11 cellular contexts compared by ENCODE assay signal in the genomic region with DNA sequence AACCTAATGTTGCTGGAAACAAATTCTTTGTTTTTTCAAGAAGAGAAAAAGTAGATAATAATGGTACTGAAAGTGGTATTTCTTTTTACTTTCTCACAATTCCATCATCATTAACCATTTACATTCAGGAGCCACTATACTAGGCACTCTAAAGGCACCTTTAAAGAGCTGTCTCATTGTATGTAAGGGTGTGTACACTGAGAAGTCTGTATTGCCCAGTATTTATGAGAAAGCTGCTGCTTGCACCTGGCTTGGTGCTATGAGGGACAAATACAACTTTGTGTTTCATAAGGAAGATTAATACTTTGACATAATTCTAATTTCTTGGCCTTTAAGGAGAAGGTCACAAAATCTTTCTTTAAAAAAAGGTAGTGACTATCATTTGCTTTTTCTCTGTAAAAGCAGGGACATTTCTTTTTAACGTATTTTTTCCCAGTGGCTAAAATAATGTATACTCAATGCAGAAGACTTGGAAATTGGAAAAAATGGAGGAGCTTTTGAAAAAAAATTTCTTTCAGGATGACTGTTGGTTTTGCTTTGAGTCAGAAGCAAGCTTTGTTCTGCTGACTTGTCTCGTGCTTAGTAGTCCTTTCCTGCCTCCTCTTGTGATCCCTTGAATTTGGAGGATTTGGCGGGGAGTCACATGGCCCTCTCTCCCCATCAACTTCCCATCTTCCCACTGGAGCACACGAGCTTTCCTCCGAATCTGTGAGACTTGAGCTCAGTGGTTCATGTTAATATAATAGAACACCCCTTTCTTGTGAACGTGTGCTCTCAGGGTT. TPM values are rescaled to one million over a fixed set of nuclear protein-coding genes. Genes with fewer than 3 reads are reported as not detected.
DNase-seq lines count a peak whose midpoint lies in the region; ATAC-seq, FAIRE-seq and TF ChIP-seq lines count a peak whose summit lies in the region.
"Had no signal": no experiment of that assay in that cellular context is flagged by ENCODE, and none has a peak within 500 bp of the region (broad histone marks: within the 10 kb centered on the region; RNA-seq: fewer than 3 reads in every experiment).

No MANE protein-coding gene starts in this region.

- in situ Hi-C loops in gastrocnemius medialis (cut with MboI; ENCODE audit: low sequenced_read_pairs in 4 of 4): no loop called here

- ATAC-seq in GM18519 (IDR thresholded peaks at IDR 0.05; ENCODE audit: low FRiP score, unreplicated experiment) (peak; percentile 36), GM21390 (IDR thresholded peaks at IDR 0.05; ENCODE audit: unreplicated experiment) (peak; percentile 62), HG03342 (IDR thresholded peaks at IDR 0.05; ENCODE audit: unreplicated experiment) (peak; percentile 57), pancreas (no peak), gastrocnemius medialis (no peak)
- ATAC-seq: sciatic nerve had no signal

- TF ChIP-seq POLR2A in gastrocnemius medialis (IDR thresholded peaks at IDR 0.05): no peak

- DNase-seq in foreskin melanocyte (peak; percentile 96), SW 1271 (lab: John Stamatoyannopoulos, UW) (no peak), pancreas (no peak), gastrocnemius medialis (no peak)
- DNase-seq: GDM1, NCI-H1436 treated with DMSO at 0.1 percent for 48 hours had no signal

- H3K9me3 ChIP-seq in pancreas (no peaks in the 10 kb centered on the region), gastrocnemius medialis (no peaks in the 10 kb centered on the region)

- H3K27ac ChIP-seq in pancreas (peak overlapping the region in 1 of 4 donors; percentile 7), gastrocnemius medialis (no peak overlapping the region)
- H3K27ac ChIP-seq: SK-N-MC had no signal

- intact Hi-C loops in pancreas (cut with DNase I): no loop called here
- intact Hi-C loops in gastrocnemius medialis (cut with DNase I; ENCODE audit: low total_unique reads): no loop called here

- WGBS in pancreas, 2 donors: 86 to 88% methylated on average over 6 of the region's 6 CpGs

- no peak for TF ChIP-seq CTCF in pancreas (IDR thresholded peaks at IDR 0.05)
- TF ChIP-seq CTCF in gastrocnemius medialis (IDR thresholded peaks at IDR 0.05 in 4 of 5, conservative IDR thresholded peaks at IDR 0.05 in 1 of 5): no peak

- H3K36me3 ChIP-seq in pancreas (no peaks in the 10 kb centered on the region), gastrocnemius medialis (no peaks in the 10 kb centered on the region)

- no peak for FAIRE-seq in pancreas (lab: Jason Lieb, UNC)

- H3K4me3 ChIP-seq in pancreas (no peak overlapping the region), gastrocnemius medialis (no peak overlapping the region)
- H3K4me3 ChIP-seq: SK-N-MC had no signal

- H3K27me3 ChIP-seq in pancreas (no peaks in the 10 kb centered on the region), gastrocnemius medialis (no peaks in the 10 kb centered on the region)

- H3K4me1 ChIP-seq in pancreas (peaks cover 25 to 50% (median 36%) of the 10 kb centered on the region in 3 donors), gastrocnemius medialis (peaks cover 0 to 3% of the 10 kb centered on the region in 2 donors)

RNA-seq across cellular contexts. Expression of gene RASSF3, which starts 50.1 kb away (rescaled TPM):
- total RNA-seq in pancreas: 10 to 100 TPM; 13.7 to 36.5 (median 22.6) TPM
- polyA plus RNA-seq in pancreas: 1 to 10 TPM; 5.2 to 8.6 TPM
- 10 to 100 TPM in 1 of 4 donors, 1 to 10 TPM in 3; 5.2 to 11.5 (median 7.0) TPM for total RNA-seq in gastrocnemius medialis

Comparison
In these comparisons a context has a peak if more than half of its experiments do, and no peak if none do; other contexts are left out.
1. ATAC-seq: peak in GM18519 (single experiment), GM21390 (single experiment) and HG03342 (single experiment); none in pancreas (0 of 4) and gastrocnemius medialis (0 of 2).